ENCODE assay signal across 18 cellular contexts in the genomic region with DNA sequence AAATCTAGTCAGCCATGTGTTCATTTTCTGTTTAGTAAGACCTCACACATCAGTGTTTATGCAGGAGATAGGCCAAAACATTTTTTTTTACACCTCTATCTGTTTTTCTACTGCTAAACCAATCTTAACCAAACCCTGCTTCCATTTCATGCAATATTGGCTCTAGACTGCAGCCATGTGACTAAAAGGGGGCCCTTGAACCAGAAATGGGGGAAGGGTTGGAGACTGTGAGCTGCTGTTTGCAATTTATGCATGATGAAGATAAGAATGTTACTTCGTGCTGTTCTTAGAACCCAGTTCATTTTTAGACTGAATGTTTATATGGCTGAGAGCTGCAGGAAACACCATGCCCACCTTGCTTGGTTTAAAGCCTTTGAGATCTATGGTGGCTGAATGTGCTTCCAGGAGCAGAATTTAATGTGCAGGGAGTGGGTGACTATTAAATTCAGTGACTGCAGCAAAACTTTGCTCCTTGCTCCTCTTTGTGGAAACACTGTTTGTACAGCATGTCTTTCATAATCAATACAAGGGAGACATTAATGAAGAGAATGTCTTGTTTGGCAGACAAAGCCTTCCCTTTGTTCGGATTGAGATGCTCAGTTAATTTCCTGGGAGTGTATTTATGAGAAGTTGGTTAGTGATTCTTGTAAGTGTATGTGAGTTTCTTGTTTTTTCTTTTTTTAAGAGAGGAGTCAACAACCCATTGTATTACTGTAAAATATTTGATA. TPM values are rescaled to one million over a fixed set of nuclear protein-coding genes. Genes with fewer than 3 reads are reported as not detected.
DNase-seq lines count a peak whose midpoint lies in the region; ATAC-seq, FAIRE-seq and TF ChIP-seq lines count a peak whose summit lies in the region.
"Had no signal": no experiment of that assay in that cellular context is flagged by ENCODE, and none has a peak within 500 bp of the region (broad histone marks: within the 10 kb centered on the region; RNA-seq: fewer than 3 reads in every experiment).

No MANE protein-coding gene starts in this region.

- ATAC-seq in activated naive CD8-positive, alpha-beta T cell treated with anti-CD3 and anti-CD28 coated beads, Interleukin-2, amount 50 U/mL, for 24 hours: no peak
- peak in 3 of 4 experiments; percentile 53 to 71 (median 62) for ATAC-seq in T-cell (replicated peaks in 1 of 4)
- no peak for ATAC-seq in HepG2

- no peak for TF ChIP-seq RAD21 in HepG2 (CRISPR knock-in tag; IDR thresholded peaks at IDR 0.05)

- H3K9me3 Mint-ChIP-seq in activated naive CD8-positive, alpha-beta T cell (ENCODE audit: low read depth): no peaks in the 10 kb centered on the region
- H3K9me3 Mint-ChIP-seq in activated naive CD8-positive, alpha-beta T cell treated with anti-CD3 and anti-CD28 coated beads, Interleukin-2, amount 50 U/mL, for 24 hours: peaks cover 7% of the 10 kb centered on the region
- H3K9me3 Mint-ChIP-seq in T-cell (peaks cover 0 to 4% (median 0%) of the 10 kb centered on the region in 3 donors), nephron progenitor cell (peaks cover 25% of the 10 kb centered on the region)

- no peaks in the 10 kb centered on the region; the same call in 1 of the 2 replicates for H4K20me1 ChIP-seq in HepG2 (ENCODE audit: insufficient read depth, low read length)

- H3K27me3 ChIP-seq in WERI-Rb-1 (ENCODE audit: insufficient read depth, low read depth, severe bottlenecking) (no peaks in the 10 kb centered on the region), HepG2 (ENCODE audit: control insufficient read depth in 1 of 2, insufficient read depth in 2 of 2, low read length in 2 of 2) (0 out of 5 replicates have a peak, but pooled peaks cover 0 to 3% of the 10 kb centered on the region in 2 experiments)

- CTCF ChIA-PET in T-cell (lab: Charles Lee) (no interaction called here), HepG2 (lab: Yijun Ruan, JAX; ENCODE audit: low intra/inter-chr PET ratio, low total read pairs) (no interaction called here)

- TF ChIP-seq CTCF in WERI-Rb-1 (IDR thresholded peaks at IDR 0.05; ENCODE audit: low read depth, low read length) (no peak), nephron progenitor cell (IDR thresholded peaks at IDR 0.05) (no peak), HepG2 (CRISPR knock-in tag; IDR thresholded peaks at IDR 0.05) (no peak)

- DNase-seq in activated naive CD8-positive, alpha-beta T cell treated with anti-CD3 and anti-CD28 coated beads, Interleukin-2, amount 50 U/mL, for 24 hours: no peak
- DNase-seq in T-cell (no peak), erythroblast (lab: John Stamatoyannopoulos, UW) (peak; percentile 81 to 92), NCI-H2081 treated with DMSO at 0.1 percent for 48 hours (lab: John Stamatoyannopoulos, UW) (no peak), WERI-Rb-1 (no peak), nephron progenitor cell (no peak), HepG2 (ENCODE audit: low spot score) (no peak)
- DNase-seq: activated CD4-positive, alpha-beta T cell treated with anti-CD3 and anti-CD28 coated beads for 48 hours; DMS53; HCEC 1CT; islet precursor cell; NCI-H1436 treated with DMSO at 0.1 percent for 48 hours; NCI-H345; occipital lobe; SHP77 had no signal

- peaks cover 71% of the 10 kb centered on the region for H3K4me1 Mint-ChIP-seq in activated naive CD8-positive, alpha-beta T cell (ENCODE audit: low read depth)
- H3K4me1 Mint-ChIP-seq in activated naive CD8-positive, alpha-beta T cell treated with anti-CD3 and anti-CD28 coated beads, Interleukin-2, amount 50 U/mL, for 24 hours: peaks cover 61% of the 10 kb centered on the region
- H3K4me1 Mint-ChIP-seq in T-cell (peaks cover 75 to 88% (median 84%) of the 10 kb centered on the region in 3 donors), nephron progenitor cell (peaks cover 38% of the 10 kb centered on the region)

- no peak overlapping the region for H3K4me3 ChIP-seq in WERI-Rb-1 (ENCODE audit: low read depth, low read length)
- no peak overlapping the region for H3K4me3 ChIP-seq in HepG2 (replicated peaks in 1 of 3; ENCODE audit: insufficient read depth in 1 of 3, low read depth in 2 of 3, low read length in 3 of 3)
- H3K4me3 ChIP-seq: suprapubic skin had no signal

- intact Hi-C loops in HepG2 (cut with micrococcal nuclease; ENCODE audit: unreplicated experiment): no loop called here

- H3K27ac ChIP-seq in WERI-Rb-1 (no peak overlapping the region), HepG2 (ENCODE audit: extremely low read length, insufficient read depth, low read length) (no peak overlapping the region)
- H3K27ac ChIP-seq: suprapubic skin had no signal

- H3K4me1 ChIP-seq in HepG2 (ENCODE audit: insufficient read depth, low read length): no peaks in the 10 kb centered on the region

- no peak overlapping the region for H2AFZ ChIP-seq in HepG2 (ENCODE audit: low read length)

- no peak for FAIRE-seq in HepG2 (lab: Jason Lieb, UNC)

- H3K9ac ChIP-seq in HepG2 (ENCODE audit: insufficient read depth, low read depth, low read length): no peak overlapping the region

- no peaks in the 10 kb centered on the region for H3K79me2 ChIP-seq in HepG2 (ENCODE audit: insufficient read depth, low read length)

- no TSS peak for BruUV-seq in HepG2 (replicated peaks; lab: Mats Ljungman, UMichigan)

- WGBS in HepG2 (ENCODE audit: low lambda C conversion rate): 0% methylated on average over 2 of the region's 2 CpGs

- H3K4me2 ChIP-seq in HepG2 (ENCODE audit: low read depth, low read length): no peak overlapping the region

- H3K36me3 Mint-ChIP-seq in activated naive CD8-positive, alpha-beta T cell: peaks cover 15% of the 10 kb centered on the region
- H3K36me3 Mint-ChIP-seq in activated naive CD8-positive, alpha-beta T cell treated with anti-CD3 and anti-CD28 coated beads, Interleukin-2, amount 50 U/mL, for 24 hours (ENCODE audit: low read depth): no peaks in the 10 kb centered on the region
- H3K36me3 Mint-ChIP-seq in T-cell: peaks cover 28% of the 10 kb centered on the region
- H3K36me3 Mint-ChIP-seq in nephron progenitor cell (ENCODE audit: low read depth): peaks cover 51% of the 10 kb centered on the region

- no peaks in the 10 kb centered on the region for H3K27me3 Mint-ChIP-seq in activated naive CD8-positive, alpha-beta T cell
- H3K27me3 Mint-ChIP-seq in activated naive CD8-positive, alpha-beta T cell treated with anti-CD3 and anti-CD28 coated beads, Interleukin-2, amount 50 U/mL, for 24 hours: no peaks in the 10 kb centered on the region
- no peaks in the 10 kb centered on the region for H3K27me3 Mint-ChIP-seq in T-cell
- H3K27me3 Mint-ChIP-seq in nephron progenitor cell (ENCODE audit: low read depth, poor library complexity): peaks cover 9% of the 10 kb centered on the region

- no peak for TF ChIP-seq EP300 in HepG2 (IDR thresholded peaks at IDR 0.05; ENCODE audit: low read depth in 2 of 2, low read length in 2 of 2)
- TF ChIP-seq EP300 in HepG2 (CRISPR knock-in tag; IDR thresholded peaks at IDR 0.05; ENCODE audit: borderline replicate concordance): no peak

- in situ Hi-C loops in HepG2 (cut with HindIII; ENCODE audit: extremely low pct_ligation_motif_present, low pct_unique_long_range_greater_than_20kb): no loop called here

- TF ChIP-seq POLR2A in erythroblast (IDR thresholded peaks at IDR 0.05; ENCODE audit: low read length): no peak
- no peak for TF ChIP-seq POLR2A in HepG2 (IDR thresholded peaks at IDR 0.05; ENCODE audit: insufficient read depth in 1 of 2, low read depth in 2 of 2, low read length in 2 of 2)

- H3K9me3 ChIP-seq in WERI-Rb-1 (ENCODE audit: severe bottlenecking): no peaks in the 10 kb centered on the region
- no peaks in the 10 kb centered on the region for H3K9me3 ChIP-seq in HepG2 (ENCODE audit: low read length)
- H3K9me3 ChIP-seq: suprapubic skin had no signal

- H3K36me3 ChIP-seq in WERI-Rb-1 (no peaks in the 10 kb centered on the region), HepG2 (replicated peaks in 1 of 2; ENCODE audit: control insufficient read depth in 1 of 2, insufficient read depth in 2 of 2, low read length in 2 of 2) (no peaks in the 10 kb centered on the region)
- H3K36me3 ChIP-seq: suprapubic skin had no signal

- POLR2A ChIA-PET in T-cell (lab: Charles Lee): interaction anchor here in 1 of 2 donors (0.5 kb wide), 1 partner anchor 253 kb away, joined by 9 read pairs; no protein-coding TSS in a partner anchor
- POLR2A ChIA-PET in HepG2 (lab: Yijun Ruan, JAX): no interaction called here

- peak overlapping the region; percentile 1 for H3K27ac Mint-ChIP-seq in activated naive CD8-positive, alpha-beta T cell
- H3K27ac Mint-ChIP-seq in activated naive CD8-positive, alpha-beta T cell treated with anti-CD3 and anti-CD28 coated beads, Interleukin-2, amount 50 U/mL, for 24 hours: no peak overlapping the region
- H3K27ac Mint-ChIP-seq in T-cell (peak overlapping the region; percentile 24 to 75), nephron progenitor cell (no peak overlapping the region)

- H3K4me3 Mint-ChIP-seq in activated naive CD8-positive, alpha-beta T cell: peak overlapping the region; percentile 18
- H3K4me3 Mint-ChIP-seq in activated naive CD8-positive, alpha-beta T cell treated with anti-CD3 and anti-CD28 coated beads, Interleukin-2, amount 50 U/mL, for 24 hours: no peak overlapping the region
- H3K4me3 Mint-ChIP-seq in T-cell (peak overlapping the region in 1 of 3 donors; percentile 26), nephron progenitor cell (no peak overlapping the region)
- H3K4me3 Mint-ChIP-seq: brain had no signal

RNA-seq across cellular contexts. Expression of a gene that starts 53.6 kb away (rescaled TPM):
- 10 to 100 TPM; 49.8 to 78.3 (median 63.7) TPM for total RNA-seq in T-cell
- total RNA-seq in HepG2 (2016; rRNA removed; fragmentation: Illumina TruSeq; extraction: Trizol): not detected in 2 replicates
- not detected in 2 replicates for total RNA-seq in HepG2 (2016; cell fraction: cytosol; rRNA removed; fragmentation: Illumina TruSeq; extraction: Trizol; ENCODE audit: low read depth)
- not detected in 2 replicates for total RNA-seq in HepG2 (2016; cell fraction: insoluble cytoplasmic fraction; rRNA removed; fragmentation: Illumina TruSeq; extraction: Trizol)
- total RNA-seq in HepG2 (2016; cell fraction: membrane; rRNA removed; fragmentation: Illumina TruSeq; extraction: Trizol): not detected in 2 replicates
- total RNA-seq in HepG2 (2016; cell fraction: nucleus; rRNA removed; fragmentation: Illumina TruSeq; extraction: Trizol): not detected in 2 replicates
- polyA plus RNA-seq in HepG2 (2011; rRNA removed): 0.05 and 0.15 TPM in 2 replicates
- polyA plus RNA-seq in HepG2 (2011; cell fraction: cytosol; rRNA removed): 0.04 TPM in 1 of 2 replicates, not detected in the other
- 0.10 TPM in 1 of 2 replicates, not detected in the other for polyA plus RNA-seq in HepG2 (2011; cell fraction: nucleus; rRNA removed)
- polyA plus RNA-seq in HepG2 (2012): not detected in 2 replicates
- polyA plus RNA-seq in HepG2 (2016; cell fraction: cytosol; fragmentation: Illumina TruSeq; extraction: Trizol; ENCODE audit: low read depth): not detected in 2 replicates
- not detected in 2 replicates for polyA plus RNA-seq in HepG2 (2016; cell fraction: insoluble cytoplasmic fraction; fragmentation: Illumina TruSeq; extraction: Trizol; ENCODE audit: low read depth)
- polyA plus RNA-seq in HepG2 (2016; cell fraction: membrane; fragmentation: Illumina TruSeq; extraction: Trizol; ENCODE audit: low read depth): not detected in 2 replicates
- not detected in 2 replicates for polyA plus RNA-seq in HepG2 (2016; cell fraction: nucleus; fragmentation: Illumina TruSeq; extraction: Trizol; ENCODE audit: insufficient read depth, low read depth)
- 1.7 TPM in 1 of 2 replicates, not detected in the other for polyA minus RNA-seq in HepG2 (2011; rRNA and poly(A)+ RNA removed; ENCODE audit: low replicate concordance)
- not detected in 2 replicates for polyA minus RNA-seq in HepG2 (2011; cell fraction: cytosol; rRNA and poly(A)+ RNA removed)
- polyA minus RNA-seq in HepG2 (2011; cell fraction: nucleus; rRNA and poly(A)+ RNA removed): 0.12 TPM in 1 of 2 replicates, not detected in the other

Comparison
In these comparisons a context has a peak if more than half of its experiments do, and no peak if none do; other contexts are left out.
1. H3K27ac Mint-ChIP-seq: peak in activated naive CD8-positive, alpha-beta T cell (single experiment) and T-cell (2 of 2); none in activated naive CD8-positive, alpha-beta T cell treated with anti-CD3 and anti-CD28 coated beads, Interleukin-2, amount 50 U/mL, for 24 hours (single experiment) and nephron progenitor cell (single experiment).
2. ATAC-seq: peak in T-cell (3 of 4); none in activated naive CD8-positive, alpha-beta T cell treated with anti-CD3 and anti-CD28 coated beads, Interleukin-2, amount 50 U/mL, for 24 hours (single experiment) and HepG2 (single experiment).
3. DNase-seq: peak in erythroblast (2 of 2); none in activated naive CD8-positive, alpha-beta T cell treated with anti-CD3 and anti-CD28 coated beads, Interleukin-2, amount 50 U/mL, for 24 hours (single experiment), T-cell (0 of 34), NCI-H2081 treated with DMSO at 0.1 percent for 48 hours (single experiment), WERI-Rb-1 (single experiment), nephron progenitor cell (single experiment) and HepG2 (single experiment).
4. RNA of a gene that starts 53.6 kb away (total RNA-seq): 49.8 to 78.3 TPM in T-cell; not detected in HepG2; every median in the first group is over 10 times any median in the second.